Comparison of ENCODE assay signal across 10 cellular contexts in genomic region chr1:38845088-38845487, GRCh38. TPM values are rescaled to one million over a fixed set of nuclear protein-coding genes. Genes with fewer than 3 reads are reported as not detected.
"Had no signal": no experiment of that assay in that cellular context is flagged by ENCODE, and none has a peak within 500 bp of the region (broad histone marks: within the 10 kb centered on the region; RNA-seq: fewer than 3 reads in every experiment).

No MANE protein-coding gene starts in this region.

RNA-seq across cellular contexts. Expression of gene GJA9, which starts 36.3 kb away (rescaled TPM):
- total RNA-seq: OCI-LY7, PC-3, Peyer's patch, Right ventricle myocardium inferior, Right ventricle myocardium superior, RPMI7951, SJCRH30, SJSA1, SK-MEL-5 had no signal
- polyA plus RNA-seq: SK-N-SH had no signal
